ENCODE assay signal across 11 cellular contexts in the genomic region with DNA sequence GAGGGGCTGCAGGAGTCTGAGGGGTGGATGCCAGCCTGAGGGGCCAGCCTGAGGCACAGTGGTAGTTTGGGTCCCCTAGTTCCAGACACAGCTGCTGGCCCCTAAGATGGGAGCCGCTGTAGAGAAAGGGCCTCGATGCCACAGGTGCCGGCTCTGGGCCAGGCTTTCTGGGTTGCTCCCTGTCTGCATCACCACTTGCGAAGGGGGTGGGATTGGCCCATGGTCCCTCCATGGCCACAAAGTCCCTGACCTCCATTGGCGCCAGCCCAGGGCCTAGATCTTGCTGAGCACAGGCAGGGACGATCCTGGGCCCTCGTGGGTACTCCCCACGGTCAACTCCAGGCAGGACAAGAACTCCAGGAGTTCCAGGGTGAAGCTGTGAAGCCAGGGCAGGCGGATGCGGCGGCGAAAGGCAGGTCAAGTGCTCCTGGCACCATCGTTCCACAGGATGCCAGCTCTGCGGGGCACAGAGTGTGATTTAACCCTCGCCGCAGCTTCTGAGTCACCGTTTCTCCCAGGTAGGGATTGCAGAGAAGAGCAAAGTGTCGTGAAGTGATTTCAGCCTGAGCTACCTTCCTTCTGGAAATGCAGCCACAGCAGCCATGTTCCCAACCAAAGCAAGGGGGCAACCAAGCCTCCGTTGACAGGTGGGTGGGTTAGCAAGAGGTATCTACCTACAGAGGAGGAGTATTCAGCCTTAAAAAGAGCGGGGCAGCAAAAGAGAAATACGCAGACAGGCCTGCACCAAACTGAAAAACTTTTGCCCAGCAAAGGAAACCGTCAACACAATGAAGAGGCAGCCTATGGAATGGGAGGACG. TPM values are rescaled to one million over a fixed set of nuclear protein-coding genes. Genes with fewer than 3 reads are reported as not detected.
DNase-seq lines count a peak whose midpoint lies in the region; ATAC-seq, FAIRE-seq and TF ChIP-seq lines count a peak whose summit lies in the region.
"Had no signal": no experiment of that assay in that cellular context is flagged by ENCODE, and none has a peak within 500 bp of the region (broad histone marks: within the 10 kb centered on the region; RNA-seq: fewer than 3 reads in every experiment).

No MANE protein-coding gene starts in this region.

- H3K9ac ChIP-seq in GM23248: peak overlapping the region; percentile 98
- H3K9ac ChIP-seq in H1 (replicated peaks in 1 of 4; ENCODE audit: extremely low read depth in 1 of 4, low read depth in 3 of 4, low read length in 3 of 4): no peak overlapping the region

- intact Hi-C loops in CD14-positive monocyte (cut with micrococcal nuclease) (no loop called here), thyroid gland (cut with DNase I) (no loop called here)
- intact Hi-C loops in CD4-positive, alpha-beta T cell (cut with DNase I, micrococcal nuclease): no loop called here

- peaks cover 0 to 4% (median 2%) of the 10 kb centered on the region in 7 donors for H3K9me3 Mint-ChIP-seq in CD14-positive monocyte
- no peaks in the 10 kb centered on the region for H3K9me3 Mint-ChIP-seq in CD4-positive, alpha-beta T cell

- peaks cover 12% of the 10 kb centered on the region for H3F3A ChIP-seq in GM23248 (ENCODE audit: insufficient read depth)

- no peak overlapping the region for H2AFZ ChIP-seq in GM23248
- H2AFZ ChIP-seq in H1 (ENCODE audit: low read length): no peak overlapping the region
- H2AFZ ChIP-seq in osteoblast (ENCODE audit: low read length): no peak overlapping the region

- H2BK20ac ChIP-seq in H1 (ENCODE audit: low read length): no peak overlapping the region

- no peaks in the 10 kb centered on the region for H3K23me2 ChIP-seq in H1 (ENCODE audit: low read depth, low read length)

- 89 to 91% methylated on average over 22 to 23 of the region's 23 CpGs for WGBS in GM23248 (ENCODE audit: low coverage in 1 of 2, low lambda C conversion rate in 2 of 2, missing lambda C conversion rate in 2 of 2), 2 experiments
- WGBS in H1 (ENCODE audit: extremely low coverage in 1 of 2, insufficient coverage in 1 of 2, insufficient read length in 1 of 2, insufficient replicate concordance in 2 of 2, low coverage in 1 of 2, low lambda C conversion rate in 2 of 2, missing lambda C conversion rate in 1 of 2), 2 experiments: 93% methylated on average over 23 of the region's 23 CpGs; no CpG with 5 or more reads in 1 of the 2 experiments
- WGBS in thyroid gland, 2 donors: 91% methylated on average over 19 to 23 of the region's 23 CpGs

- FAIRE-seq in H1 (lab: Jason Lieb, UNC): no peak
- FAIRE-seq: colon had no signal

- H3K4me2 ChIP-seq in GM23248 (ENCODE audit: unreplicated experiment) (peak overlapping the region; percentile 34), H1 (ENCODE audit: insufficient read depth in 1 of 2, low read depth in 2 of 2, low read length in 2 of 2) (no peak overlapping the region), osteoblast (ENCODE audit: insufficient read depth, low read length) (no peak overlapping the region)

- no peak overlapping the region for H4K8ac ChIP-seq in H1 (ENCODE audit: extremely low read depth, insufficient read depth, low read length)

- no peak overlapping the region for H3K23ac ChIP-seq in H1 (ENCODE audit: insufficient read length)

- H2AK5ac ChIP-seq in H1 (ENCODE audit: low read depth, low read length): 0 out of 2 replicates have a peak overlapping the region, but pooled peaks have one; percentile 9

- H2BK12ac ChIP-seq in H1 (ENCODE audit: low read depth, low read length): no peak overlapping the region

- H3K4me1 ChIP-seq in GM23248 (ENCODE audit: insufficient read depth) (peaks cover 27% of the 10 kb centered on the region), H1 (replicated peaks in 1 of 4; ENCODE audit: control insufficient read depth in 3 of 4, insufficient read depth in 4 of 4, low read length in 3 of 4) (peaks cover 0 to 16% (median 11%) of the 10 kb centered on the region in 4 experiments; a peak in 5 of 7 replicates), osteoblast (ENCODE audit: insufficient read depth, low read length) (peaks cover 30% of the 10 kb centered on the region), thyroid gland (peaks cover 8 to 12% of the 10 kb centered on the region in 2 donors)
- H3K4me1 ChIP-seq: right lobe of liver had no signal

- CTCF ChIA-PET in H1 (lab: Charles Lee; ENCODE audit: partially characterized antibody): interaction anchor here (0.8 to 1.9 kb wide), 5 partner anchors 10 to 158 kb away, joined by 3 to 6 read pairs (median 3); no protein-coding TSS in a partner anchor
- CTCF ChIA-PET in CD4-positive, alpha-beta T cell (lab: Charles Lee): no interaction called here

- TF ChIP-seq POLR2A in H1 (IDR thresholded peaks at IDR 0.05; ENCODE audit: control extremely low read depth in 1 of 2, low read depth in 2 of 2, low read length in 2 of 2) (no peak), thyroid gland (IDR thresholded peaks at IDR 0.05) (no peak)

- H3K18ac ChIP-seq in H1 (ENCODE audit: extremely low read depth, low read length): no peak overlapping the region

- H4K91ac ChIP-seq in H1 (replicated peaks; ENCODE audit: insufficient read length, low read length): peak overlapping the region; percentile 65

- ATAC-seq in CD4-positive, alpha-beta T cell (ENCODE audit: poor library complexity): no peak
- ATAC-seq in GM19035 (IDR thresholded peaks at IDR 0.05; ENCODE audit: unreplicated experiment): no peak
- ATAC-seq: right lobe of liver had no signal

- no peak for TF ChIP-seq EP300 in H1 (IDR thresholded peaks at IDR 0.05; ENCODE audit: borderline replicate concordance in 1 of 2, low read depth in 2 of 2, low read length in 2 of 2)

- no peak overlapping the region for H3K14ac ChIP-seq in H1 (ENCODE audit: insufficient read length)

- no peak overlapping the region for H2BK15ac ChIP-seq in H1 (ENCODE audit: low read length)

- peak overlapping the region in 5 of 7 donors; percentile 14 to 87 (median 52) for H3K27ac Mint-ChIP-seq in CD14-positive monocyte
- no peak overlapping the region for H3K27ac Mint-ChIP-seq in CD4-positive, alpha-beta T cell

- H3K27me3 ChIP-seq in GM23248 (replicated peaks; ENCODE audit: insufficient read depth): no peaks in the 10 kb centered on the region
- peaks cover 0 to 1% (median 0%) of the 10 kb centered on the region in 4 experiments; a peak in 3 of 7 replicates for H3K27me3 ChIP-seq in H1 (replicated peaks in 1 of 4; ENCODE audit: control insufficient read depth in 3 of 4, extremely low read depth in 1 of 4, insufficient read depth in 3 of 4, low read length in 3 of 4)
- no peaks in the 10 kb centered on the region for H3K27me3 ChIP-seq in osteoblast (ENCODE audit: insufficient read depth, low read length)
- H3K27me3 ChIP-seq in thyroid gland: no peaks in the 10 kb centered on the region
- peaks cover 22% of the 10 kb centered on the region for H3K27me3 ChIP-seq in CD4-positive, alpha-beta T cell (ENCODE audit: control insufficient read depth, insufficient read depth, low read length)
- H3K27me3 ChIP-seq: right lobe of liver had no signal

- no peaks in the 10 kb centered on the region for H3K9me3 ChIP-seq in GM23248 (ENCODE audit: low read depth)
- H3K9me3 ChIP-seq in H1 (ENCODE audit: insufficient read depth in 2 of 2, low read depth in 1 of 2, low read length in 1 of 2): no peaks in the 10 kb centered on the region
- no peaks in the 10 kb centered on the region for H3K9me3 ChIP-seq in osteoblast (ENCODE audit: low read depth, low read length)
- no peaks in the 10 kb centered on the region for H3K9me3 ChIP-seq in thyroid gland
- H3K9me3 ChIP-seq in CD4-positive, alpha-beta T cell (ENCODE audit: control insufficient read depth, low read length): no peaks in the 10 kb centered on the region
- H3K9me3 ChIP-seq: right lobe of liver had no signal

- peaks cover 8 to 27% (median 21%) of the 10 kb centered on the region in 3 donors for H3K27me3 Mint-ChIP-seq in CD14-positive monocyte (ENCODE audit: low read depth in 3 of 3)
- H3K27me3 Mint-ChIP-seq in CD4-positive, alpha-beta T cell: peaks cover 39% of the 10 kb centered on the region

- H3K36me3 Mint-ChIP-seq in CD14-positive monocyte: no peaks in the 10 kb centered on the region
- no peaks in the 10 kb centered on the region for H3K36me3 Mint-ChIP-seq in CD4-positive, alpha-beta T cell (ENCODE audit: low read depth)

- H3K4me3 ChIP-seq in GM23248: no peak overlapping the region
- H3K4me3 ChIP-seq in H1 (ENCODE audit: extremely low read depth in 1 of 4, insufficient read depth in 2 of 4, low read depth in 3 of 4, low read length in 4 of 4): no peak overlapping the region
- no peak overlapping the region for H3K4me3 ChIP-seq in osteoblast (ENCODE audit: insufficient read depth, low read length)
- no peak overlapping the region for H3K4me3 ChIP-seq in thyroid gland (replicated peaks in 1 of 3)
- H3K4me3 ChIP-seq: right lobe of liver had no signal

- peak overlapping the region; percentile 24; the same call in 1 of the 2 replicates for H2BK5ac ChIP-seq in H1 (ENCODE audit: low read depth, low read length)

- POLR2A ChIA-PET in H1 (lab: Charles Lee; ENCODE audit: partially characterized antibody): interaction anchor here (0.8 to 1.1 kb wide), 2 partner anchors 10 to 13 kb away, joined by 4 read pairs; no protein-coding TSS in a partner anchor
- POLR2A ChIA-PET in CD4-positive, alpha-beta T cell (lab: Charles Lee): no interaction called here

- H3K79me1 ChIP-seq in H1 (ENCODE audit: low read depth, low read length): no peaks in the 10 kb centered on the region

- no peaks in the 10 kb centered on the region for H4K20me1 ChIP-seq in GM23248 (ENCODE audit: insufficient read depth)
- H4K20me1 ChIP-seq in H1 (replicated peaks in 1 of 2; ENCODE audit: control insufficient read depth in 1 of 2, insufficient read depth in 2 of 2, low read length in 2 of 2): no peaks in the 10 kb centered on the region
- H4K20me1 ChIP-seq in osteoblast (ENCODE audit: insufficient read depth, low read length): no peaks in the 10 kb centered on the region

- H3K36me3 ChIP-seq in GM23248 (ENCODE audit: low read depth) (no peaks in the 10 kb centered on the region), H1 (ENCODE audit: control insufficient read depth in 2 of 4, insufficient read depth in 4 of 4, low read length in 3 of 4) (no peaks in the 10 kb centered on the region), osteoblast (ENCODE audit: insufficient read depth, low read length) (peaks cover 45% of the 10 kb centered on the region), thyroid gland (no peaks in the 10 kb centered on the region)
- H3K36me3 ChIP-seq: right lobe of liver had no signal

- TF ChIP-seq CTCF in CD14-positive monocyte (IDR thresholded peaks at IDR 0.05) (no peak), H1 (IDR thresholded peaks at IDR 0.05; ENCODE audit: control extremely low read depth in 1 of 3, insufficient read depth in 1 of 3, low read depth in 1 of 3, low read length in 3 of 3) (no peak), osteoblast (IDR thresholded peaks at IDR 0.05; ENCODE audit: extremely low read depth, low read depth, low read length) (no peak), thyroid gland (IDR thresholded peaks at IDR 0.05) (no peak)
- TF ChIP-seq CTCF in CD4-positive, alpha-beta T cell (IDR thresholded peaks at IDR 0.05): no peak

- DNase-seq in CD14-positive monocyte (ENCODE audit: low spot score) (no peak), GM23248 (no peak), H1 (ENCODE audit: low read depth in 1 of 2, low spot score in 2 of 2) (no peak), osteoblast (ENCODE audit: insufficient read length, low spot score, missing footprints) (no peak), thyroid gland (no peak), GDM1 (lab: John Stamatoyannopoulos, UW) (no peak)
- no peak for DNase-seq in CD4-positive, alpha-beta T cell
- DNase-seq: activated CD4-positive, alpha-beta T cell treated with anti-CD3 and anti-CD28 coated beads for 4 hours had no signal

- peaks cover 11% of the 10 kb centered on the region for H3K79me2 ChIP-seq in GM23248 (ENCODE audit: insufficient read depth)
- no peaks in the 10 kb centered on the region for H3K79me2 ChIP-seq in H1 (ENCODE audit: control insufficient read depth in 1 of 2, insufficient read depth in 2 of 2, low read length in 2 of 2)
- H3K79me2 ChIP-seq in osteoblast (ENCODE audit: insufficient read depth, low read length): peaks cover 32% of the 10 kb centered on the region

- no peak overlapping the region for H3K4ac ChIP-seq in H1 (replicated peaks; ENCODE audit: insufficient read length, low read depth, low read length)

- H3K4me3 Mint-ChIP-seq in CD14-positive monocyte: no peak overlapping the region
- no peak overlapping the region for H3K4me3 Mint-ChIP-seq in CD4-positive, alpha-beta T cell

- no peak overlapping the region for H4K5ac ChIP-seq in H1 (ENCODE audit: insufficient read length, low read depth, low read length)

- in situ Hi-C loops in GM23248 (cut with MboI): no loop called here

- peaks cover 17% of the 10 kb centered on the region for H3K4me1 Mint-ChIP-seq in CD14-positive monocyte
- H3K4me1 Mint-ChIP-seq in CD4-positive, alpha-beta T cell (ENCODE audit: low read depth): no peaks in the 10 kb centered on the region

- no peaks in the 10 kb centered on the region for H3K9me2 ChIP-seq in GM23248 (ENCODE audit: insufficient read depth)

- no peak overlapping the region for H3K56ac ChIP-seq in H1 (replicated peaks; ENCODE audit: insufficient read length, low read depth, low read length)

- TF ChIP-seq RAD21 in H1 (IDR thresholded peaks at IDR 0.05 in 1 of 2, conservative IDR thresholded peaks at IDR 0.05 in 1 of 2; ENCODE audit: low read depth in 2 of 2, low read length in 2 of 2): no peak

- H2BK120ac ChIP-seq in H1 (replicated peaks; ENCODE audit: low read depth, low read length): no peak overlapping the region

- peak overlapping the region; percentile 100 for H3K27ac ChIP-seq in GM23248
- no peak overlapping the region for H3K27ac ChIP-seq in H1 (ENCODE audit: low read depth, low read length)
- peak overlapping the region; percentile 100 for H3K27ac ChIP-seq in osteoblast (ENCODE audit: low read depth, low read length)
- no peak overlapping the region for H3K27ac ChIP-seq in thyroid gland
- H3K27ac ChIP-seq in CD4-positive, alpha-beta T cell (ENCODE audit: low read depth, low read length): no peak overlapping the region
- H3K27ac ChIP-seq: right lobe of liver had no signal

RNA-seq across cellular contexts. Expression of a gene that starts 41.6 kb away (rescaled TPM):
- polyA plus RNA-seq in CD14-positive monocyte (10 to 100 TPM; 33.2 to 53.8 TPM), GM23248 (2016; fragmentation: Nextera tagmentation; extraction: Ambion mirVana) (40.9 and 43.0 TPM in 2 replicates), H1 (2011; rRNA removed) (14.4 and 19.5 TPM in 2 replicates)
- total RNA-seq in GM23248 (2014; rRNA removed; shearing (Covaris generic)): 32.4 and 39.9 TPM in 2 replicates
- total RNA-seq in H1 (2021; fragmentation: NEBNext Ultra II Directional; extraction: Animal tissue kit (Norgen Biotek cat#: 25700)): 27.5 and 30.0 TPM in 2 replicates
- polyA plus RNA-seq in H1 (2011; cell fraction: cytosol; rRNA removed): 17.3 TPM
- 38.7 TPM for polyA plus RNA-seq in H1 (2011; cell fraction: nucleus; rRNA removed)
- 24.9 to 34.9 TPM (median 31.8 TPM) in 4 replicates for polyA plus RNA-seq in H1 (2012, experiment 1 of 2)
- polyA plus RNA-seq in H1 (2012, experiment 2 of 2): 19.3 TPM
- polyA plus RNA-seq in H1 (2013, experiment 1 of 2): 16.3 TPM
- 14.9 TPM for polyA plus RNA-seq in H1 (2013, experiment 2 of 2)
- 16.7 and 19.2 TPM in 2 replicates for polyA minus RNA-seq in H1 (2011; rRNA and poly(A)+ RNA removed)
- 12.9 TPM for polyA minus RNA-seq in H1 (2011; cell fraction: cytosol; rRNA and poly(A)+ RNA removed)
- 14.7 TPM for polyA minus RNA-seq in H1 (2011; cell fraction: nucleus; rRNA and poly(A)+ RNA removed)
- total RNA-seq in osteoblast (39.8 and 49.2 TPM in 2 replicates), thyroid gland (10 to 100 TPM; 39.7 to 49.6 (median 45.0) TPM)
- total RNA-seq in CD4-positive, alpha-beta T cell: 10 to 100 TPM; 82.4 to 84.1 TPM

Comparison
In these comparisons a context has a peak if more than half of its experiments do, and no peak if none do; other contexts are left out.
1. H3K27ac ChIP-seq: peak in GM23248 (single experiment) and osteoblast (single experiment); none in H1 (single experiment), thyroid gland (0 of 3) and CD4-positive, alpha-beta T cell (single experiment).